ENCODE assay signal across 18 cellular contexts in genomic region chr6:92847988-92848387, GRCh38.
"Had no signal": no experiment of that assay in that cellular context is flagged by ENCODE, and none has a peak within 500 bp of the region (broad histone marks: within the 10 kb centered on the region; RNA-seq: fewer than 3 reads in every experiment).

No MANE protein-coding gene starts in this region.

- DNase-seq: activated naive CD4-positive, alpha-beta T cell; activated T-cell treated with anti-CD3 and anti-CD28 coated beads, Interleukin-2, amount 50 U/mL, for 4 hours; adrenal gland; brain microvascular endothelial cell; caudate nucleus; dermis blood vessel endothelial cell; effector CD8-positive, alpha-beta T cell; erythroblast; foreskin fibroblast; immature natural killer cell; naive thymus-derived CD8-positive, alpha-beta T cell; small intestine; stimulated activated CD4-positive, alpha-beta T cell treated with anti-CD3 and anti-CD28 coated beads, Interleukin-2, amount 100 ng/mL, for 24 hours; stomach; T-helper 9 cell; transverse colon had no signal

- H3K27ac ChIP-seq: adrenal gland, ascending aorta, brain microvascular endothelial cell, stomach, transverse colon had no signal

- H3K9me3 ChIP-seq: adrenal gland, ascending aorta, transverse colon had no signal

- H3K36me3 ChIP-seq: adrenal gland, ascending aorta, brain microvascular endothelial cell, stomach, transverse colon had no signal

- H3K4me1 ChIP-seq: adrenal gland, ascending aorta, stomach, transverse colon had no signal

- H3K27me3 ChIP-seq: adrenal gland, ascending aorta, brain microvascular endothelial cell, stomach, transverse colon had no signal

- H3K4me3 ChIP-seq: adrenal gland, ascending aorta, lung, stomach, transverse colon had no signal
